Comparison of ENCODE assay signal across 19 cellular contexts in the genomic region with DNA sequence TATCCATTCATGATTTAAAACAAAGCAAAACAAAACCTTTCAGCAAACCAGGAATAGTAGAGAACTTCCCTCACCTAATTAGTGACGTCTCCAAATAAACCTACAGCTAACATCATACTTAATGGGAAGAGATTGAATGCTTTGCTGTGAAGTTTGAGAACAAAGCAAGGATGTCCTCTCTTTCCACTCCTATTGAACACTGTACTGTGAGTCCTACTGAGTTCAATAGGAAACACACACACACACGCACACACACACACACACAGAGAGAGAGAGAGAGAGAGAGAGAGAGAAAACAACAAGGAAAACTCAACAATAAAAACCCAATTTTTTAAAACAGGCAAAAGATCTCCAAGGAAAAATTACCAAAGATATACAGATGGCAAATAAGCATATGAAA.
"Had no signal": no experiment of that assay in that cellular context is flagged by ENCODE, and none has a peak within 500 bp of the region (broad histone marks: within the 10 kb centered on the region; RNA-seq: fewer than 3 reads in every experiment).

No MANE protein-coding gene starts in this region.

- H3K4me3 Mint-ChIP-seq: effector memory CD8-positive, alpha-beta T cell; immature natural killer cell; naive B cell; nephron progenitor cell; stimulated activated naive B cell treated with anti-CD40 and anti-IgM and Interleukin-4, amounts not matched to agents 10 μg/mL and 1 μg/mL and 100 μg/mL, for 72 hours; stimulated activated naive CD8-positive, alpha-beta T cell treated with anti-CD3 and anti-CD28 coated beads, Interleukin-15, amount 100 ng/mL, for 72 hours had no signal

- H3K4me1 ChIP-seq: parathyroid adenoma, prostate gland had no signal

- H3K27ac Mint-ChIP-seq: effector memory CD8-positive, alpha-beta T cell; naive B cell; nephron progenitor cell; stimulated activated naive B cell treated with anti-CD40 and anti-IgM and Interleukin-4, amounts not matched to agents 10 μg/mL and 1 μg/mL and 100 μg/mL, for 72 hours; stimulated activated naive CD8-positive, alpha-beta T cell treated with anti-CD3 and anti-CD28 coated beads, Interleukin-15, amount 100 ng/mL, for 72 hours had no signal

- H3K9ac ChIP-seq: parathyroid adenoma had no signal

- H3K27ac ChIP-seq: left lung, parathyroid adenoma, prostate gland, right lobe of liver, testis, tibial nerve had no signal

- H3K9me3 Mint-ChIP-seq: effector memory CD8-positive, alpha-beta T cell; immature natural killer cell; naive B cell; nephron progenitor cell; stimulated activated naive B cell treated with anti-CD40 and anti-IgM and Interleukin-4, amounts not matched to agents 10 μg/mL and 1 μg/mL and 100 μg/mL, for 72 hours; stimulated activated naive CD8-positive, alpha-beta T cell treated with anti-CD3 and anti-CD28 coated beads, Interleukin-15, amount 100 ng/mL, for 72 hours had no signal

- H3K9me3 ChIP-seq: left lung, prostate gland, right lobe of liver, testis, tibial nerve had no signal

- DNase-seq: central memory CD4-positive, alpha-beta T cell; cortex of kidney; effector memory CD8-positive, alpha-beta T cell; erythroblast; foreskin melanocyte; immature natural killer cell; left lung; mesendoderm; naive B cell; nephron progenitor cell; right lobe of liver; stimulated activated CD4-positive, alpha-beta T cell treated with anti-CD3 and anti-CD28 coated beads, Interleukin-4, amount 100 ng/mL, for 1 hour; stimulated activated naive B cell treated with anti-CD40 and anti-IgM and Interleukin-4, amounts not matched to agents 10 μg/mL and 1 μg/mL and 100 μg/mL, for 72 hours; stimulated activated naive CD8-positive, alpha-beta T cell treated with anti-CD3 and anti-CD28 coated beads, Interleukin-15, amount 100 ng/mL, for 72 hours; testis had no signal

- H3K4me3 ChIP-seq: left lung, lung, prostate gland, right lobe of liver, testis, tibial nerve had no signal

- H2AFZ ChIP-seq: parathyroid adenoma had no signal

- H3K79me2 ChIP-seq: parathyroid adenoma had no signal

- H3K27me3 ChIP-seq: left lung, right lobe of liver, testis, tibial nerve had no signal

- H3K27me3 Mint-ChIP-seq: stimulated activated naive B cell treated with anti-CD40 and anti-IgM and Interleukin-4, amounts not matched to agents 10 μg/mL and 1 μg/mL and 100 μg/mL, for 72 hours had no signal

- ATAC-seq: effector memory CD8-positive, alpha-beta T cell; left lung; right lobe of liver; stimulated activated naive B cell treated with anti-CD40 and anti-IgM and Interleukin-4, amounts not matched to agents 10 μg/mL and 1 μg/mL and 100 μg/mL, for 72 hours; stimulated activated naive CD8-positive, alpha-beta T cell treated with anti-CD3 and anti-CD28 coated beads, Interleukin-15, amount 100 ng/mL, for 72 hours had no signal

- H3K36me3 ChIP-seq: left lung, prostate gland, right lobe of liver, tibial nerve had no signal

- H3K36me3 Mint-ChIP-seq: immature natural killer cell; naive B cell; stimulated activated naive B cell treated with anti-CD40 and anti-IgM and Interleukin-4, amounts not matched to agents 10 μg/mL and 1 μg/mL and 100 μg/mL, for 72 hours had no signal
